Comparison of ENCODE assay signal across 8 cellular contexts in genomic region chr2:7014201-7014640, GRCh38.
A peak's percentile ranks its signal among the peaks of the same experiment; 100 is the strongest.
DNase-seq lines count a peak whose midpoint lies in the region; ATAC-seq and TF ChIP-seq lines count a peak whose summit lies in the region.

No MANE protein-coding gene starts in this region.

- intact Hi-C loops in posterior cingulate gyrus (cut with DNase I): loop anchor here (5.0 kb wide), 1 partner anchor 97 kb away; the partner anchor contains the start of gene RNF144A

- H3K27ac Mint-ChIP-seq in activated T-cell treated with anti-CD3 and anti-CD28 coated beads, Interleukin-2, amount 50 U/mL, for 72 hours: peak overlapping the region; percentile 80
- H3K27ac Mint-ChIP-seq in effector memory CD8-positive, alpha-beta T cell: peak overlapping the region; percentile 13 to 35

- peaks cover 0 to 7% of the 10 kb centered on the region in 2 donors for H3K36me3 Mint-ChIP-seq in activated T-cell treated with anti-CD3 and anti-CD28 coated beads, Interleukin-2, amount 50 U/mL, for 72 hours (ENCODE audit: insufficient read depth in 2 of 2)
- peaks cover 21% of the 10 kb centered on the region for H3K36me3 Mint-ChIP-seq in effector memory CD8-positive, alpha-beta T cell (ENCODE audit: insufficient read depth)

- H3K9ac ChIP-seq in SK-N-SH: peak overlapping the region; percentile 39; the same call in 1 of the 2 replicates

- H3K4me1 Mint-ChIP-seq in activated T-cell treated with anti-CD3 and anti-CD28 coated beads, Interleukin-2, amount 50 U/mL, for 72 hours (ENCODE audit: low read depth): peaks cover 33% of the 10 kb centered on the region
- H3K4me1 Mint-ChIP-seq in effector memory CD8-positive, alpha-beta T cell (ENCODE audit: low read depth in 2 of 2): peaks cover 20 to 22% of the 10 kb centered on the region in 2 donors

- no peaks in the 10 kb centered on the region for H3K9me3 Mint-ChIP-seq in activated T-cell treated with anti-CD3 and anti-CD28 coated beads, Interleukin-2, amount 50 U/mL, for 72 hours
- no peaks in the 10 kb centered on the region for H3K9me3 Mint-ChIP-seq in effector memory CD8-positive, alpha-beta T cell

- no peaks in the 10 kb centered on the region for H3K79me2 ChIP-seq in SK-N-SH (ENCODE audit: insufficient read depth)

- POLR2A ChIA-PET in SK-N-SH (lab: Yijun Ruan, JAX): interaction anchor here (1.3 kb wide), 1 partner anchor 39 kb away, joined by 3 read pairs; no protein-coding TSS in a partner anchor

- peak; percentile 71 for TF ChIP-seq RAD21 in SK-N-SH (IDR thresholded peaks at IDR 0.05; ENCODE audit: low read length)

- peak overlapping the region; percentile 99 for H3K27ac ChIP-seq in SK-N-SH (ENCODE audit: low read depth in 2 of 2, low read length in 1 of 2)

- H3K36me3 ChIP-seq in SK-N-SH (replicated peaks in 1 of 2; ENCODE audit: control insufficient read depth in 1 of 2, insufficient read depth in 2 of 2, low read length in 1 of 2): peaks cover 0 to 2% of the 10 kb centered on the region in 2 experiments

- peak overlapping the region; percentile 45; the same call in 1 of the 2 replicates for H3K4me2 ChIP-seq in SK-N-SH

- peaks cover 46 to 94% of the 10 kb centered on the region in 2 experiments for H3K4me1 ChIP-seq in SK-N-SH (ENCODE audit: control insufficient read depth in 1 of 2, insufficient read depth in 2 of 2, low read depth in 1 of 2, low read length in 1 of 2)

- H4K20me1 ChIP-seq in SK-N-SH (ENCODE audit: insufficient read depth): no peaks in the 10 kb centered on the region

- no peak for ATAC-seq in activated T-cell treated with anti-CD3 and anti-CD28 coated beads, Interleukin-2, amount 50 U/mL, for 72 hours (replicated peaks in 1 of 2)
- ATAC-seq in HG02981 (IDR thresholded peaks at IDR 0.05; ENCODE audit: unreplicated experiment) (peak; percentile 75), GM19467 (IDR thresholded peaks at IDR 0.05; ENCODE audit: unreplicated experiment) (no peak)
- peak; percentile 80 for ATAC-seq in effector memory CD8-positive, alpha-beta T cell (replicated peaks)

- no peak overlapping the region for H2AFZ ChIP-seq in SK-N-SH (ENCODE audit: low read depth)

- no peak for TF ChIP-seq EP300 in SK-N-SH (IDR thresholded peaks at IDR 0.05; ENCODE audit: borderline replicate concordance in 1 of 2, low read depth in 1 of 2, low read length in 1 of 2)

- H3K27me3 ChIP-seq in SK-N-SH (ENCODE audit: insufficient read depth): no peaks in the 10 kb centered on the region

- 40% methylated on average over 5 of the region's 5 CpGs for whole genome bisulfite sequencing in SK-N-SH (ENCODE audit: low lambda C conversion rate)

- CTCF ChIA-PET in SK-N-SH (lab: Yijun Ruan, JAX): interaction anchor here (0.7 to 17.6 kb wide), 33 partner anchors 9 to 270 kb away, joined by 3 to 437 read pairs (median 4); partner anchors contain the start of gene RNF144A

- H3K9me2 ChIP-seq in SK-N-SH: no peaks in the 10 kb centered on the region

- peak overlapping the region in 1 of 2 experiments; percentile 3; a peak in 1 of 4 replicates for H3K4me3 ChIP-seq in SK-N-SH (ENCODE audit: low read depth in 2 of 2, low read length in 1 of 2)

- H3K9me3 ChIP-seq in SK-N-SH: no peaks in the 10 kb centered on the region

- H3K27me3 Mint-ChIP-seq in activated T-cell treated with anti-CD3 and anti-CD28 coated beads, Interleukin-2, amount 50 U/mL, for 72 hours (ENCODE audit: low read depth): no peaks in the 10 kb centered on the region
- H3K27me3 Mint-ChIP-seq in effector memory CD8-positive, alpha-beta T cell: no peaks in the 10 kb centered on the region

- peaks cover 51% of the 10 kb centered on the region for H3F3A ChIP-seq in SK-N-SH (replicated peaks; ENCODE audit: insufficient read depth)

- peak overlapping the region in 1 of 2 donors; percentile 58 for H3K4me3 Mint-ChIP-seq in activated T-cell treated with anti-CD3 and anti-CD28 coated beads, Interleukin-2, amount 50 U/mL, for 72 hours
- H3K4me3 Mint-ChIP-seq in effector memory CD8-positive, alpha-beta T cell: no peak overlapping the region

- peak; percentile 80 for TF ChIP-seq CTCF in SK-N-SH (IDR thresholded peaks at IDR 0.05)

- peak in 1 of 2 donors; percentile 8 for DNase-seq in activated T-cell treated with anti-CD3 and anti-CD28 coated beads, Interleukin-2, amount 50 U/mL, for 72 hours
- no peak for DNase-seq in activated T-cell treated with anti-CD3 and anti-CD28 coated beads, Interleukin-2, amount 50 U/mL, for 48 hours
- DNase-seq in SK-N-SH: peak; percentile 63
- DNase-seq in effector memory CD8-positive, alpha-beta T cell: peak; percentile 12 to 20 (median 15)
- peak in 6 of 10 donors; percentile 44 to 93 (median 54) for DNase-seq in posterior cingulate gyrus
- no peak for DNase-seq in AG20443 (ENCODE audit: low spot score)

TF ChIP-seq in SK-N-SH, 30 proteins besides CTCF, POLR2A, EP300 and RAD21 (continues in another document):
- TF ChIP-seq RFX5 (IDR thresholded peaks at IDR 0.05; ENCODE audit: low read length) (no peak; the same call in 1 of the 2 replicates), MXI1 (IDR thresholded peaks at IDR 0.05; ENCODE audit: low read depth, low read length) (peak; percentile 82), FOXJ3 (CRISPR knock-in tag; IDR thresholded peaks at IDR 0.05) (0 out of 2 replicates have a peak, but pooled peaks have one; percentile 12), USF1 (IDR thresholded peaks at IDR 0.05; ENCODE audit: borderline replicate concordance, low read depth) (no peak), NFIC (IDR thresholded peaks at IDR 0.05; ENCODE audit: borderline replicate concordance) (no peak), IRF3 (IDR thresholded peaks at IDR 0.05; ENCODE audit: low read depth, low read length) (no peak), REST (IDR thresholded peaks at IDR 0.05; ENCODE audit: low read depth, low read length) (no peak), CHD2 (IDR thresholded peaks at IDR 0.05; ENCODE audit: low read length, partially characterized antibody) (peak; percentile 67), GATA2 (CRISPR knock-in tag; IDR thresholded peaks at IDR 0.05) (peak; percentile 31; the same call in 1 of the 2 replicates), TCF12 (IDR thresholded peaks at IDR 0.05) (peak; percentile 38), PBX3 (IDR thresholded peaks at IDR 0.05) (no peak), FOXM1 (IDR thresholded peaks at IDR 0.05; ENCODE audit: low read depth) (no peak), SMC3 (IDR thresholded peaks at IDR 0.05; ENCODE audit: low read depth, low read length) (peak; percentile 68), MEF2A (IDR thresholded peaks at IDR 0.05; ENCODE audit: borderline replicate concordance, low read depth) (no peak), MAX (IDR thresholded peaks at IDR 0.05; ENCODE audit: low read depth) (0 out of 2 replicates have a peak, but pooled peaks have one; percentile 13), POLR2AphosphoS5 (IDR thresholded peaks at IDR 0.05; ENCODE audit: low read depth, low read length) (no peak)

Comparison
In these comparisons a context has a peak if more than half of its experiments do, and no peak if none do; other contexts are left out.
1. ATAC-seq: peak in HG02981 (single experiment) and effector memory CD8-positive, alpha-beta T cell (single experiment); none in activated T-cell treated with anti-CD3 and anti-CD28 coated beads, Interleukin-2, amount 50 U/mL, for 72 hours (0 of 2) and GM19467 (single experiment).
2. DNase-seq: peak in SK-N-SH (single experiment), effector memory CD8-positive, alpha-beta T cell (3 of 3) and posterior cingulate gyrus (6 of 10); none in activated T-cell treated with anti-CD3 and anti-CD28 coated beads, Interleukin-2, amount 50 U/mL, for 48 hours (0 of 2) and AG20443 (single experiment).